ENCODE assay signal across 18 cellular contexts in the genomic region with DNA sequence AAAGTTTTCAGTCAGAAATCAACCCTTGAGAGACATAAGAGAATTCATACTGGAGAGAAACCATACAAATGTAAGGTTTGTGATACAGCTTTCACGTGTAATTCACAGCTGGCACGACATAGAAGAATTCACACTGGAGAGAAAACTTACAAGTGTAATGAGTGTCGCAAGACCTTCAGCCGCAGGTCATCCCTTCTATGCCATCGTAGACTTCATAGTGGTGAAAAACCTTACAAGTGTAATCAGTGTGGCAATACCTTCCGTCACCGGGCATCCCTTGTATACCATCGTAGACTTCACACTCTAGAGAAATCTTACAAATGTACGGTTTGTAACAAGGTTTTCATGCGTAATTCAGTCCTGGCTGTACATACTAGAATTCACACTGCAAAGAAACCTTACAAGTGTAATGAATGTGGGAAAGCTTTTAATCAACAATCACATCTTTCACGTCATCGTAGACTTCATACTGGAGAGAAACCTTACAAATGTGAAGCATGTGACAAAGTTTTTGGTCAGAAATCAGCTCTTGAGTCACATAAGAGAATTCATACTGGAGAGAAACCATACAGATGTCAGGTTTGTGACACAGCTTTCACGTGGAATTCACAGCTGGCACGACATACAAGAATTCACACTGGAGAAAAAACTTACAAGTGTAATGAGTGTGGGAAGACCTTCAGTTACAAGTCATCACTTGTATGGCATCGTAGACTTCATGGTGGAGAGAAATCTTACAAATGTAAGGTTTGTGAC.
"Had no signal": no experiment of that assay in that cellular context is flagged by ENCODE, and none has a peak within 500 bp of the region (broad histone marks: within the 10 kb centered on the region; RNA-seq: fewer than 3 reads in every experiment).

No MANE protein-coding gene starts in this region.

- H3K4me1 ChIP-seq: left lung, tibial nerve, vagina had no signal

- H3K4me1 Mint-ChIP-seq: activated CD4-positive, alpha-beta T cell treated with anti-CD3 and anti-CD28 coated beads, Interleukin-2, amount 10 ng/mL, durations not matched to agents 24 days and 14 days; memory B cell; nephron had no signal

- DNase-seq: activated CD4-positive, alpha-beta T cell treated with anti-CD3 and anti-CD28 coated beads, Interleukin-2, amount 10 ng/mL, durations not matched to agents 24 days and 14 days; activated CD8-positive, alpha-beta memory T cell treated with anti-CD3 and anti-CD28 coated beads, Interleukin-2, amount 50 U/mL, for 48 hours; activated naive CD4-positive, alpha-beta T cell treated with Interleukin-2 at 50 U/mL for 16 hours; left lung; nucleus accumbens; posterior cingulate gyrus; stimulated activated CD4-positive, alpha-beta T cell treated with anti-CD3 and anti-CD28 coated beads, Interleukin-15, amount 100 ng/mL, for 24 hours; stimulated activated CD4-positive, alpha-beta T cell treated with anti-CD3 and anti-CD28 coated beads, Interleukin-4, amount 100 ng/mL, for 1 hour; stimulated activated naive B cell treated with anti-CD40 and anti-IgM and Interleukin-4, amounts not matched to agents 10 μg/mL and 1 μg/mL and 100 μg/mL, for 72 hours; T-helper 2 cell had no signal

- ATAC-seq: esophagus mucosa; left lung; stimulated activated naive B cell treated with anti-CD40 and anti-IgM and Interleukin-4, amounts not matched to agents 10 μg/mL and 1 μg/mL and 100 μg/mL, for 72 hours; WTC11 had no signal

- H3K4me3 ChIP-seq: left lung, skin epidermis, tibial nerve, vagina had no signal

- H3K27me3 ChIP-seq: left lung, tibial nerve, vagina had no signal

- H3K4me3 Mint-ChIP-seq: activated CD4-positive, alpha-beta T cell treated with anti-CD3 and anti-CD28 coated beads, Interleukin-2, amount 10 ng/mL, durations not matched to agents 24 days and 14 days; activated T-helper 1 cell treated with anti-CD3 and anti-CD28 coated beads, Interleukin-12 subunit alpha, Interleukin-12 subunit beta, Interleukin-2, Interleukin-4 antibody, amounts not matched to agents 30 ng/mL and 10 ng/mL and 1 ng/mL, durations not matched to agents 14 hours and 24 hours and 36 hours; memory B cell; nephron; stimulated activated naive B cell treated with anti-CD40 and anti-IgM and Interleukin-4, amounts not matched to agents 10 μg/mL and 1 μg/mL and 100 μg/mL, for 72 hours; WTC11 had no signal

- H3K27ac Mint-ChIP-seq: activated CD4-positive, alpha-beta T cell treated with anti-CD3 and anti-CD28 coated beads, Interleukin-2, amount 10 ng/mL, durations not matched to agents 24 days and 14 days; activated T-helper 1 cell treated with anti-CD3 and anti-CD28 coated beads, Interleukin-12 subunit alpha, Interleukin-12 subunit beta, Interleukin-2, Interleukin-4 antibody, amounts not matched to agents 30 ng/mL and 10 ng/mL and 1 ng/mL, durations not matched to agents 14 hours and 24 hours and 36 hours; memory B cell; nephron; stimulated activated naive B cell treated with anti-CD40 and anti-IgM and Interleukin-4, amounts not matched to agents 10 μg/mL and 1 μg/mL and 100 μg/mL, for 72 hours; WTC11 had no signal

- H3K27ac ChIP-seq: left lung, skin epidermis, tibial nerve, vagina had no signal

- H3K27me3 Mint-ChIP-seq: activated CD4-positive, alpha-beta T cell treated with anti-CD3 and anti-CD28 coated beads, Interleukin-2, amount 10 ng/mL, durations not matched to agents 24 days and 14 days; memory B cell; stimulated activated naive B cell treated with anti-CD40 and anti-IgM and Interleukin-4, amounts not matched to agents 10 μg/mL and 1 μg/mL and 100 μg/mL, for 72 hours had no signal
